In genomic region chr7:118183586-118184391, GRCh38 we compare ENCODE assay signal across 8 cellular contexts. TPM values are rescaled to one million over a fixed set of nuclear protein-coding genes. Genes with fewer than 3 reads are reported as not detected.
A peak's percentile ranks its signal among the peaks of the same experiment; 100 is the strongest.
DNase-seq lines count a peak whose midpoint lies in the region; ATAC-seq and TF ChIP-seq lines count a peak whose summit lies in the region.

LSM8 (plus strand) TSS chr7:118184164; CDS start chr7:118184224, 60 bp downstream.

- no TSS peak for BruUV-seq in PC-3 (replicated peaks; lab: Mats Ljungman, UMichigan)

- no peaks in the 10 kb centered on the region for H4K20me1 ChIP-seq in PC-3 (ENCODE audit: low read length)

- no peaks in the 10 kb centered on the region for H3K9me2 ChIP-seq in PC-3 (replicated peaks; ENCODE audit: low read length)

- TF ChIP-seq EP300 in Ishikawa (IDR thresholded peaks at IDR 0.05; ENCODE audit: borderline replicate concordance) = no peak

- H3K27ac ChIP-seq in PC-3 (ENCODE audit: low read length) = peak within 1 kb of the TSS; percentile 61

- H3K79me2 ChIP-seq in PC-3 (ENCODE audit: low read length) = peaks cover 49% of the 10 kb centered on the region

- H3F3A ChIP-seq in PC-3 (ENCODE audit: low read length, unreplicated experiment) = no peaks in the 10 kb centered on the region

- POLR2A ChIA-PET in PC-3 (lab: Charles Lee; ENCODE audit: unreplicated experiment) = interaction anchor here (0.5 to 0.6 kb wide), 2 partner anchors 105 to 338 kb away, joined by 3 to 4 read pairs; no protein-coding TSS in a partner anchor

- TF ChIP-seq CTCF in PC-3 (conservative IDR thresholded peaks at IDR 0.05; ENCODE audit: low read depth, low read length) = no peak
- no peak for TF ChIP-seq CTCF in epithelial cell of esophagus (IDR thresholded peaks at IDR 0.05; ENCODE audit: insufficient read depth, low read depth, low read length, missing control alignments)

- H3K36me3 ChIP-seq in PC-3 (ENCODE audit: low read depth, low read length) = peaks cover 19% of the 10 kb centered on the region; the same call in 1 of the 2 replicates

- H3K4me1 ChIP-seq in PC-3 (ENCODE audit: insufficient read depth, low read length) (peaks cover 21% of the 10 kb centered on the region; the same call in 1 of the 2 replicates), mononuclear cell (ENCODE audit: insufficient read depth, low read length) (peaks cover 22% of the 10 kb centered on the region)

- CTCF ChIA-PET in PC-3 (lab: Charles Lee) = no interaction called here

- H3K27me3 ChIP-seq in PC-3 (ENCODE audit: low read length) = no peaks in the 10 kb centered on the region
- H3K27me3 ChIP-seq in mononuclear cell (ENCODE audit: insufficient read depth, low read length) = no peaks in the 10 kb centered on the region

- intact Hi-C loops in PC-3 (cut with micrococcal nuclease) = loop anchor here (2.0 to 5.0 kb wide), 2 partner anchors 231 to 311 kb away; partner anchors contain the start of gene CTTNBP2

- H3K9me3 ChIP-seq in PC-3 (ENCODE audit: low read length) = no peaks in the 10 kb centered on the region
- no peaks in the 10 kb centered on the region for H3K9me3 ChIP-seq in mononuclear cell (ENCODE audit: low read depth, low read length)

- H3K4me3 ChIP-seq in PC-3 (ENCODE audit: low read length) (peak within 1 kb of the TSS; percentile 100), epithelial cell of esophagus (ENCODE audit: low read length) (peak within 1 kb of the TSS; percentile 71), mononuclear cell (ENCODE audit: low read length) (peak within 1 kb of the TSS; percentile 95)

- DNase-seq in DMS114 treated with DMSO at 0.1 percent for 48 hours (lab: John Stamatoyannopoulos, UW; ENCODE audit: unreplicated experiment) = peak; percentile 95
- DNase-seq in PC-3 = peak; percentile 98
- DNase-seq in activated T-cell treated with anti-CD3 and anti-CD28 coated beads for 48 hours (ENCODE audit: low read depth) = peak; percentile 92
- peak; percentile 99 for DNase-seq in epithelial cell of esophagus (ENCODE audit: low read depth)
- peak; percentile 96 for DNase-seq in stimulated activated CD8-positive, alpha-beta memory T cell treated with anti-CD3 and anti-CD28 coated beads, Interleukin-4, amount 100 ng/mL, for 1 hour (ENCODE audit: low read depth in 2 of 2, low spot score in 1 of 2)

- ATAC-seq in GM21576 (IDR thresholded peaks at IDR 0.05; ENCODE audit: unreplicated experiment) (peak; percentile 98), PC-3 (peak; percentile 97)

- H3K9ac ChIP-seq in PC-3 (ENCODE audit: low read length) = peak within 1 kb of the TSS; percentile 99

- H2AFZ ChIP-seq in PC-3 (ENCODE audit: low read length) = peak within 1 kb of the TSS; percentile 93

- H3K4me2 ChIP-seq in PC-3 (ENCODE audit: low read length) = peak within 1 kb of the TSS; percentile 97

- TF ChIP-seq RAD21 in Ishikawa (IDR thresholded peaks at IDR 0.05; ENCODE audit: low read depth) = no peak

TF ChIP-seq in Ishikawa, 13 proteins besides CTCF, POLR2A, EP300 and RAD21:
- TF ChIP-seq TAF1 (IDR thresholded peaks at IDR 0.05; ENCODE audit: low read depth) = peak; percentile 86
- peak; percentile 32 for TF ChIP-seq MAX (IDR thresholded peaks at IDR 0.05)
- no peak for TF ChIP-seq CREB1 (IDR thresholded peaks at IDR 0.05; ENCODE audit: low read depth)
- peak; percentile 12; the same call in 1 of the 2 replicates for TF ChIP-seq FOXM1 (IDR thresholded peaks at IDR 0.05; ENCODE audit: borderline replicate concordance, low read depth)
- TF ChIP-seq REST (IDR thresholded peaks at IDR 0.05; ENCODE audit: low read depth) = peak; percentile 22; the same call in 1 of the 2 replicates

RNA-seq across cellular contexts. Expression of gene LSM8, which starts in this region (rescaled TPM):
- total RNA-seq in PC-3 (2014; rRNA removed) = 41.2 and 55.1 TPM in 2 replicates
- total RNA-seq in mononuclear cell = 60.2 TPM

Comparison
In these comparisons a context has a peak if more than half of its experiments do, and no peak if none do; other contexts are left out.
1. Peak in every context shown above with its lines: DNase-seq, ATAC-seq, H3K4me3 ChIP-seq and H3K27ac ChIP-seq.